Comparison of ENCODE assay signal across 8 cellular contexts in the genomic region with DNA sequence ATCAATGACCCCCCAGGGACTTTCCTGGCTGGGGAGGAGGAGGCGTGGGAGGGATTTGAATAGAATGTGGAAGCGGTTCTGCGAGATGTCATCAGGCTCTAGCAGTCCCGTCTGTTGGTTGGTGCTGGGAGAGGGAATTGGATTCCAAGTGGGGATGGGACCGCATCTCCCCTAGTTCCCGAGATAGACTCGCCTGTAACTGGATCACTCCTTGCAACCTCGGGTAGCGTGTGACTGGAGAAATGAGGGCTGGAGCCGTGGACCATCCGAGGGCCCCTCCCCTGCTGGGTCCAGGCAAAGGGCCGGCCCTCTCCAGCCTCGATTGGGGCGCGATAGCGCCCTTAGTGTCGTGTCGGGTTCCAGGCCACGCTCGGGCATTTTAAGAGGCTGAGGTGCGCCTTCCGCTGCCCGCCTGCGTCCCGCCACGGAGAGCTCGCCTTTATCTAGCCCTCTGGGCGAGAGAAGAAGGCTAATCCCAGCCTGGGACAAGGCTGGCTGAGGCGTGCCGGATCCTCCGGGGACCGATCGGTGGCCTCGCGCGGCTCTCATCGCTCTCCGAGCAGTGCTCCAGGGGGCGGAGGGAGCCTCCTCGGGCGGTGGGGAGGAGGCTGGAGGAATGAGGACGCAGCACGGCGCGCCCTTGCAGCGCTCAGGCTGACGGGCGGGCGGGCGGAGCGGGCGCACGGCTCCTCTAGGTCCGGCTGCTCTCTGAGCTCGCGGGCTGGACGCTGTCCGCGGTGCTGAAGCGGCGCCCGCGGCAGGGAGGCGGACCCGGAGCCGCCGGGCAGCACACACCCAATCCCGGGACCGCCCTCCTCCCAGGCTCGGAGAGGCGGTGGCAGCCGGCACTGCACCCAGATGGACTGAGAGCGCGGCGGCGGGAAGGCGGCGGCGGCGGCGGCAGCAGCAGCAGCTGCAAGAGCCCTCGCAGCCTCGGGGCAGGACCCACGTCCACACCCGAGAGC.
DNase-seq lines count a peak whose midpoint lies in the region; ATAC-seq and TF ChIP-seq lines count a peak whose summit lies in the region.

No MANE protein-coding gene starts in this region.

- ATAC-seq in HG03175 (IDR thresholded peaks at IDR 0.05; ENCODE audit: unreplicated experiment), result peak; percentile 46
- peak; percentile 100 for ATAC-seq in mucosa of descending colon

- no peaks in the 10 kb centered on the region for H3K9me3 ChIP-seq in Peyer's patch
- no peaks in the 10 kb centered on the region for H3K9me3 ChIP-seq in esophagus squamous epithelium
- H3K9me3 ChIP-seq in mucosa of descending colon, result no peaks in the 10 kb centered on the region

- intact Hi-C loops in esophagus squamous epithelium (cut with DNase I) (no loop called here), mucosa of descending colon (cut with DNase I, micrococcal nuclease) (no loop called here)

- WGBS in esophagus squamous epithelium, 2 donors, result 6 to 18% methylated on average over 7 to 11 of the region's 85 CpGs

- TF ChIP-seq CTCF in Peyer's patch (IDR thresholded peaks at IDR 0.05) (peak in 4 of 6 experiments; percentile 22 to 84 (median 74)), esophagus squamous epithelium (IDR thresholded peaks at IDR 0.05) (peak in 5 of 6 experiments; percentile 44 to 84 (median 74)), mucosa of descending colon (IDR thresholded peaks at IDR 0.05) (peak; percentile 54)

- H3K36me3 ChIP-seq in Peyer's patch (no peaks in the 10 kb centered on the region), esophagus squamous epithelium (no peaks in the 10 kb centered on the region), mucosa of descending colon (ENCODE audit: low read depth) (no peaks in the 10 kb centered on the region)

- H3K4me1 ChIP-seq in Peyer's patch, result peaks cover 0 to 10% (median 4%) of the 10 kb centered on the region in 4 donors
- H3K4me1 ChIP-seq in esophagus squamous epithelium, result peaks cover 7 to 18% (median 14%) of the 10 kb centered on the region in 3 donors
- H3K4me1 ChIP-seq in mucosa of descending colon (ENCODE audit: low read depth), result peaks cover 7% of the 10 kb centered on the region

- DNase-seq in COR-L47 (lab: John Stamatoyannopoulos, UW) (peak; percentile 71), Peyer's patch (peak; percentile 18 to 91 (median 84)), activated T-helper 1 cell treated with Interleukin-2 at 50 U/mL for 16 hours (ENCODE audit: low read depth) (peak; percentile 34), esophagus squamous epithelium (lab: John Stamatoyannopoulos, UW) (no peak), mucosa of descending colon (peak; percentile 83 to 93 (median 87)), NCI-H774 (lab: John Stamatoyannopoulos, UW) (no peak)
- peak; percentile 62 for DNase-seq in stimulated activated CD8-positive, alpha-beta memory T cell treated with anti-CD3 and anti-CD28 coated beads, Interleukin-4, amount 100 ng/mL, for 24 hours (ENCODE audit: low read depth)

- TF ChIP-seq POLR2A in Peyer's patch (IDR thresholded peaks at IDR 0.05) (no peak), esophagus squamous epithelium (IDR thresholded peaks at IDR 0.05) (no peak)

- H3K27ac ChIP-seq in Peyer's patch (no peak overlapping the region), esophagus squamous epithelium (no peak overlapping the region)

- H3K4me3 ChIP-seq in Peyer's patch (peak overlapping the region in 2 of 4 donors; percentile 1 to 16), esophagus squamous epithelium (peak overlapping the region in 2 of 4 donors; percentile 26 to 52), mucosa of descending colon (no peak overlapping the region)

- H3K27me3 ChIP-seq in Peyer's patch (no peaks in the 10 kb centered on the region), esophagus squamous epithelium (peaks cover 0 to 76% (median 0%) of the 10 kb centered on the region in 4 donors)

Comparison
In these comparisons a context has a peak if more than half of its experiments do, and no peak if none do; other contexts are left out.
1. DNase-seq: peak in COR-L47 (single experiment), Peyer's patch (3 of 3), activated T-helper 1 cell treated with Interleukin-2 at 50 U/mL for 16 hours (single experiment), mucosa of descending colon (3 of 3) and stimulated activated CD8-positive, alpha-beta memory T cell treated with anti-CD3 and anti-CD28 coated beads, Interleukin-4, amount 100 ng/mL, for 24 hours (single experiment); none in esophagus squamous epithelium (single experiment) and NCI-H774 (single experiment).
2. Peak in every context shown above with its lines, with median percentiles within 50 percentile points of each other: CTCF ChIP-seq.